8 cellular contexts compared by ENCODE assay signal in the genomic region with DNA sequence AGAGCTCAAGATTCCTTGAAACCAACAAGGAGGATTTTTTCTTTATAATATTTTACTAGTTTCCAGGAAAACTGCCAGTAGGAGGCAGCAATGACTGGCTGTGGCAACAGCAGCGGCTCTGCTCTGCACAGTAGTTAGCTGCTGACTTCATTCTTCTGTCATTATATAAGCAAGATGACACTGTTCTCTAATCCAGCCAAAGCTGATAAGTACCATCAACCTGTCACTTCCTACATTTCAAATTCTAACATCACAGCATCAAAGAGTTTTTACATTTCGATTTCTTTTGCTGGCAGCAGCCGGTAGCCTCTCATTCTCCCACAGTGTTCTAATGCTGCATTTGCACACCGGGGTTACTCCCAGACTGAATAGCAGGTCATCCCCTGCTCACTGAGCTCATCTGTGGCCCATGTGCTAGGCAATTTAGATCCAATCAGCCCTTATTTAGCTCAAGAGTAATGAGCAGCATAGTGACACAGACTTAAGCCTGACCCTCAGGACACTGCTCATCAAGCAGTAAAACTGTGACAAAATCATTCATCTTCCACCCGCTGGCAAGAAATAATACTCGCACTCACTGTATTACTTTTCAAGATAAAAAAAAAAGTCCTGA.
DNase-seq lines count a peak whose midpoint lies in the region; ATAC-seq and TF ChIP-seq lines count a peak whose summit lies in the region.

No MANE protein-coding gene starts in this region.

- H3K4me3 ChIP-seq in H7 (ENCODE audit: insufficient read depth, low read depth, low read length) (no peak overlapping the region), SJSA1 (no peak overlapping the region), fibroblast of the aortic adventitia (ENCODE audit: low read depth, low read length) (no peak overlapping the region)

- no peak overlapping the region for H3K27ac ChIP-seq in SJSA1

- peak; percentile 72 for TF ChIP-seq CTCF in fibroblast of the aortic adventitia (IDR thresholded peaks at IDR 0.05; ENCODE audit: insufficient read depth, low read length)

- H3K4me1 ChIP-seq in SJSA1 (replicated peaks), result no peaks in the 10 kb centered on the region

- peak; percentile 57 for DNase-seq in AG08396 (ENCODE audit: low spot score)
- peak; percentile 13 for DNase-seq in H7
- peak; percentile 15 to 44 for DNase-seq in SJSA1 (ENCODE audit: low read depth in 1 of 2, low spot score in 2 of 2)
- peak; percentile 74 for DNase-seq in fibroblast of the aortic adventitia (ENCODE audit: low read depth)
- peak in 9 of 10 donors; percentile 40 to 92 (median 53) for DNase-seq in posterior cingulate gyrus
- no peak for DNase-seq in T-helper 9 cell
- no peak for DNase-seq in stimulated activated CD4-positive, alpha-beta T cell treated with anti-CD3 and anti-CD28 coated beads, Interleukin-12 subunit alpha, Interleukin-12 subunit beta, amount 100 ng/mL, for 4 hours

- no peak for ATAC-seq in GM21381 (IDR thresholded peaks at IDR 0.05; ENCODE audit: unreplicated experiment)

- H3K27me3 ChIP-seq in H7 (ENCODE audit: control insufficient read depth, insufficient read depth, low read length) (no peaks in the 10 kb centered on the region), SJSA1 (replicated peaks) (no peaks in the 10 kb centered on the region)

- no peaks in the 10 kb centered on the region for H3K9me3 ChIP-seq in SJSA1 (replicated peaks)

- intact Hi-C loops in posterior cingulate gyrus (cut with DNase I), result loop anchor here (10.0 kb wide), 2 partner anchors 180 to 830 kb away; no protein-coding TSS in a partner anchor

- H3K36me3 ChIP-seq in H7 (replicated peaks; ENCODE audit: control insufficient read depth, insufficient read depth, low read length), result no peaks in the 10 kb centered on the region
- H3K36me3 ChIP-seq in SJSA1, result no peaks in the 10 kb centered on the region; the same call in 1 of the 2 replicates

Comparison
In these comparisons a context has a peak if more than half of its experiments do, and no peak if none do; other contexts are left out.
1. DNase-seq: peak in AG08396 (single experiment), H7 (single experiment), SJSA1 (2 of 2), fibroblast of the aortic adventitia (single experiment) and posterior cingulate gyrus (9 of 10); none in T-helper 9 cell (single experiment) and stimulated activated CD4-positive, alpha-beta T cell treated with anti-CD3 and anti-CD28 coated beads, Interleukin-12 subunit alpha, Interleukin-12 subunit beta, amount 100 ng/mL, for 4 hours (single experiment).